Comparison of ENCODE assay signal across 9 cellular contexts in the genomic region with DNA sequence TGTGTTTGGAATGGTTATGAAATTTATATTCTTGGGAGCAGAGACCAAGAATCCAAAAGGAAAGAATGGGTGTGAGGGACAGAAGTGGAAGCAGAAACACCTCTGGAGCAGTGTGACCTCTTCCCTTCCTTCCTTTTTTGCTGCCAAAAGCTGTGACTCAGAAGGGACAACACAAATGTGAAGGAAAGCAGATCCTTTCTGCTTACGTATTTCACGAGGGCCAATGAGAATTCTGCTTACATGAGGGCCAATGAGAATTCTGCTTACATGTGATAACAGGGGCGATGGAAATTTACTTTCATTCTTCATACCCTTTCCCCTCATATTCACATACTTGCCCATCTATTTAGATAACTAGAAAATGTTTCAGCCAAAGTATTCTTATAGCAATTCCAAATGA.
DNase-seq lines count a peak whose midpoint lies in the region; FAIRE-seq and TF ChIP-seq lines count a peak whose summit lies in the region.
"Had no signal": no experiment of that assay in that cellular context is flagged by ENCODE, and none has a peak within 500 bp of the region (broad histone marks: within the 10 kb centered on the region; RNA-seq: fewer than 3 reads in every experiment).

No MANE protein-coding gene starts in this region.

- no peak overlapping the region for H3K9ac ChIP-seq in adipocyte (ENCODE audit: low read length)

- peaks cover 17% of the 10 kb centered on the region for H3K4me1 ChIP-seq in adipocyte (ENCODE audit: control insufficient read depth, insufficient read depth, low read length)

- H3K9me3 ChIP-seq in adipocyte (ENCODE audit: control insufficient read depth, low read length): peaks cover 6% of the 10 kb centered on the region

- H3K4me3 ChIP-seq in adipocyte (ENCODE audit: low read length): peak overlapping the region; percentile 71
- H3K4me3 ChIP-seq in kidney epithelial cell (ENCODE audit: low read depth, low read length): no peak overlapping the region
- H3K4me3 ChIP-seq in H7 (ENCODE audit: insufficient read depth, low read depth, low read length): no peak overlapping the region

- H3K27me3 ChIP-seq in adipocyte (replicated peaks; ENCODE audit: control insufficient read depth, insufficient read depth, low read length): no peaks in the 10 kb centered on the region
- H3K27me3 ChIP-seq in kidney epithelial cell (ENCODE audit: control insufficient read depth, insufficient read depth, low read length): no peaks in the 10 kb centered on the region
- no peaks in the 10 kb centered on the region for H3K27me3 ChIP-seq in H7 (ENCODE audit: control insufficient read depth, insufficient read depth, low read length)

- no peak for TF ChIP-seq POLR2A in GM12891 (IDR thresholded peaks at IDR 0.05; ENCODE audit: low read depth, low read length)

- POLR2A ChIA-PET in HEK293T (lab: Yijun Ruan, JAX): no interaction called here

- peak; percentile 90 for DNase-seq in A172 (ENCODE audit: low spot score)
- DNase-seq in HCEC 1CT: peak; percentile 68
- DNase-seq in adipocyte (ENCODE audit: low read depth): peak; percentile 76
- peak; percentile 4 for DNase-seq in kidney epithelial cell (ENCODE audit: low read depth)
- no peak for DNase-seq in HEK293T (ENCODE audit: extremely low spot score)
- no peak for DNase-seq in H7
- no peak for DNase-seq in AML-193 (lab: John Stamatoyannopoulos, UW)
- no peak for DNase-seq in GM12891 (ENCODE audit: insufficient read length, low spot score)
- DNase-seq: NCI-H2107 had no signal

- no peak for FAIRE-seq in GM12891 (lab: Jason Lieb, UNC)

- TF ChIP-seq CTCF in kidney epithelial cell (IDR thresholded peaks at IDR 0.05; ENCODE audit: insufficient read depth, low read length, poor library complexity, severe bottlenecking): no peak

- H3K36me3 ChIP-seq in adipocyte (ENCODE audit: control insufficient read depth, insufficient read depth, low read length, severe bottlenecking) (no peaks in the 10 kb centered on the region), kidney epithelial cell (ENCODE audit: control insufficient read depth, insufficient read depth, low read length) (no peaks in the 10 kb centered on the region), H7 (replicated peaks; ENCODE audit: control insufficient read depth, insufficient read depth, low read length) (no peaks in the 10 kb centered on the region)

- CTCF ChIA-PET in HEK293T (lab: Yijun Ruan, JAX): no interaction called here

TF ChIP-seq in HEK293T, 16 proteins besides CTCF, POLR2A, EP300 and RAD21:
- no peak for TF ChIP-seq LEF1 (IDR thresholded peaks at IDR 0.05; ENCODE audit: borderline replicate concordance)
- TF ChIP-seq FOXM1 (IDR thresholded peaks at IDR 0.05; ENCODE audit: borderline replicate concordance): no peak
- TF ChIP-seq ARNT (IDR thresholded peaks at IDR 0.05): no peak
- no peak for TF ChIP-seq CTBP1 (IDR thresholded peaks at IDR 0.05; ENCODE audit: borderline replicate concordance)
- TF ChIP-seq ZNF384 (IDR thresholded peaks at IDR 0.05): no peak
- TF ChIP-seq HDGF (IDR thresholded peaks at IDR 0.05; ENCODE audit: borderline replicate concordance): no peak
- TF ChIP-seq ELF4 (IDR thresholded peaks at IDR 0.05): no peak
- TF ChIP-seq SP1 (IDR thresholded peaks at IDR 0.05): no peak
- TF ChIP-seq SUZ12 (IDR thresholded peaks at IDR 0.05): no peak
- no peak for TF ChIP-seq FOXA1 (IDR thresholded peaks at IDR 0.05)
- no peak for TF ChIP-seq FOXK2 (IDR thresholded peaks at IDR 0.05)
- no peak for TF ChIP-seq TARDBP (IDR thresholded peaks at IDR 0.05)
- no peak for TF ChIP-seq BHLHE40 (IDR thresholded peaks at IDR 0.05; ENCODE audit: borderline replicate concordance)
- no peak for TF ChIP-seq NFRKB (IDR thresholded peaks at IDR 0.05)
- no peak for TF ChIP-seq L3MBTL2 (conservative IDR thresholded peaks at IDR 0.05)
- TF ChIP-seq, protein P1, sequence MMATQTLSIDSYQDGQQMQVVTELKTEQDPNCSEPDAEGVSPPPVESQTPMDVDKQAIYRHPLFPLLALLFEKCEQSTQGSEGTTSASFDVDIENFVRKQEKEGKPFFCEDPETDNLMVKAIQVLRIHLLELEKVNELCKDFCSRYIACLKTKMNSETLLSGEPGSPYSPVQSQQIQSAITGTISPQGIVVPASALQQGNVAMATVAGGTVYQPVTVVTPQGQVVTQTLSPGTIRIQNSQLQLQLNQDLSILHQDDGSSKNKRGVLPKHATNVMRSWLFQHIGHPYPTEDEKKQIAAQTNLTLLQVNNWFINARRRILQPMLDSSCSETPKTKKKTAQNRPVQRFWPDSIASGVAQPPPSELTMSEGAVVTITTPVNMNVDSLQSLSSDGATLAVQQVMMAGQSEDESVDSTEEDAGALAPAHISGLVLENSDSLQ (IDR thresholded peaks at IDR 0.05): no peak
TF ChIP-seq in HEK293T: peak in this region for 0.

TF ChIP-seq in GM12891, 5 proteins besides CTCF, POLR2A, EP300 and RAD21:
- TF ChIP-seq TAF1 (IDR thresholded peaks at IDR 0.05; ENCODE audit: low read depth, low read length) (no peak), POU2F2 (IDR thresholded peaks at IDR 0.05; ENCODE audit: low read depth, low read length) (no peak), POLR2AphosphoS5 (IDR thresholded peaks at IDR 0.05; ENCODE audit: low read depth, low read length) (no peak), PAX5 (IDR thresholded peaks at IDR 0.05; ENCODE audit: insufficient read depth, low read length, severe bottlenecking) (no peak), SPI1 (IDR thresholded peaks at IDR 0.05; ENCODE audit: low read depth, low read length) (no peak)
TF ChIP-seq in GM12891: peak in this region for 0.

Comparison
In these comparisons a context has a peak if more than half of its experiments do, and no peak if none do; other contexts are left out.
1. DNase-seq: peak in A172 (single experiment), HCEC 1CT (single experiment), adipocyte (single experiment) and kidney epithelial cell (single experiment); none in HEK293T (single experiment), H7 (single experiment), AML-193 (0 of 2) and GM12891 (single experiment).